ENCODE assay signal across 8 cellular contexts in genomic region chr22:39152024-39152510, GRCh38. TPM values are rescaled to one million over a fixed set of nuclear protein-coding genes. Genes with fewer than 3 reads are reported as not detected.
DNase-seq lines count a peak whose midpoint lies in the region; ATAC-seq lines count a peak whose summit lies in the region.

No MANE protein-coding gene starts in this region.

- H3K27ac Mint-ChIP-seq in activated CD4-positive, alpha-beta memory T cell treated with anti-CD3 and anti-CD28 coated beads, Interleukin-2, amount 10 ng/mL, durations not matched to agents 7 days and 5 days: no peak overlapping the region
- peak overlapping the region; percentile 37 for H3K27ac Mint-ChIP-seq in stimulated activated naive B cell treated with anti-CD40 and anti-IgM and Interleukin-4, amounts not matched to agents 10 μg/mL and 1 μg/mL and 100 μg/mL, for 72 hours

- H3K4me1 Mint-ChIP-seq in activated CD4-positive, alpha-beta memory T cell treated with anti-CD3 and anti-CD28 coated beads, Interleukin-2, amount 10 ng/mL, durations not matched to agents 7 days and 5 days: peaks cover 46% of the 10 kb centered on the region
- H3K4me1 Mint-ChIP-seq in stimulated activated naive B cell treated with anti-CD40 and anti-IgM and Interleukin-4, amounts not matched to agents 10 μg/mL and 1 μg/mL and 100 μg/mL, for 72 hours: peaks cover 37 to 47% of the 10 kb centered on the region in 2 donors

- ATAC-seq in stimulated activated naive B cell treated with anti-CD40 and anti-IgM and Interleukin-4, amounts not matched to agents 10 μg/mL and 1 μg/mL and 100 μg/mL, for 72 hours (replicated peaks): no peak
- no peak for ATAC-seq in GM18867 (IDR thresholded peaks at IDR 0.05; ENCODE audit: unreplicated experiment)

- H3K27me3 ChIP-seq in HAP-1 (ENCODE audit: low read depth): peaks cover 18% of the 10 kb centered on the region

- peak overlapping the region; percentile 48 for H3K4me3 ChIP-seq in HAP-1
- H3K4me3 ChIP-seq in iPS-11a (ENCODE audit: low read depth, low read length): peak overlapping the region; percentile 39

- H3K36me3 Mint-ChIP-seq in activated CD4-positive, alpha-beta memory T cell treated with anti-CD3 and anti-CD28 coated beads, Interleukin-2, amount 10 ng/mL, durations not matched to agents 7 days and 5 days (ENCODE audit: low read depth): peaks cover 8% of the 10 kb centered on the region
- peaks cover 1 to 8% of the 10 kb centered on the region in 2 donors for H3K36me3 Mint-ChIP-seq in stimulated activated naive B cell treated with anti-CD40 and anti-IgM and Interleukin-4, amounts not matched to agents 10 μg/mL and 1 μg/mL and 100 μg/mL, for 72 hours

- POLR2A ChIA-PET in activated CD4-positive, alpha-beta memory T cell treated with anti-CD3 and anti-CD28 coated beads, Interleukin-2, amount 10 ng/mL, durations not matched to agents 7 days and 5 days (lab: Charles Lee): interaction anchor here (1.0 to 6.3 kb wide), 5 partner anchors 8 to 368 kb away, joined by 3 to 61 read pairs (median 3); partner anchors contain the start of genes ATF4, RPL3 and TAB1

- no peak for DNase-seq in HAP-1 (ENCODE audit: low spot score in 2 of 2)
- no peak for DNase-seq in activated CD4-positive, alpha-beta memory T cell treated with anti-CD3 and anti-CD28 coated beads, Interleukin-2, amount 10 ng/mL, durations not matched to agents 7 days and 5 days
- DNase-seq in stimulated activated naive B cell treated with anti-CD40 and anti-IgM and Interleukin-4, amounts not matched to agents 10 μg/mL and 1 μg/mL and 100 μg/mL, for 72 hours: no peak
- DNase-seq in DMS79 treated with DMSO at 0.1 percent for 48 hours (lab: John Stamatoyannopoulos, UW): no peak
- no peak for DNase-seq in NCI-H1694 (lab: John Stamatoyannopoulos, UW)
- DNase-seq in GOT3 (lab: John Stamatoyannopoulos, UW): no peak

- H3K36me3 ChIP-seq in HAP-1 (replicated peaks): no peaks in the 10 kb centered on the region

- H3K4me1 ChIP-seq in HAP-1: peaks cover 8% of the 10 kb centered on the region; the same call in 1 of the 2 replicates

- peak overlapping the region; percentile 46 for H3K4me3 Mint-ChIP-seq in activated CD4-positive, alpha-beta memory T cell treated with anti-CD3 and anti-CD28 coated beads, Interleukin-2, amount 10 ng/mL, durations not matched to agents 7 days and 5 days
- peak overlapping the region; percentile 77 to 95 for H3K4me3 Mint-ChIP-seq in stimulated activated naive B cell treated with anti-CD40 and anti-IgM and Interleukin-4, amounts not matched to agents 10 μg/mL and 1 μg/mL and 100 μg/mL, for 72 hours

- no peaks in the 10 kb centered on the region for H3K9me3 Mint-ChIP-seq in activated CD4-positive, alpha-beta memory T cell treated with anti-CD3 and anti-CD28 coated beads, Interleukin-2, amount 10 ng/mL, durations not matched to agents 7 days and 5 days
- H3K9me3 Mint-ChIP-seq in stimulated activated naive B cell treated with anti-CD40 and anti-IgM and Interleukin-4, amounts not matched to agents 10 μg/mL and 1 μg/mL and 100 μg/mL, for 72 hours: no peaks in the 10 kb centered on the region

- peaks cover 26% of the 10 kb centered on the region for H3K27me3 Mint-ChIP-seq in activated CD4-positive, alpha-beta memory T cell treated with anti-CD3 and anti-CD28 coated beads, Interleukin-2, amount 10 ng/mL, durations not matched to agents 7 days and 5 days
- H3K27me3 Mint-ChIP-seq in stimulated activated naive B cell treated with anti-CD40 and anti-IgM and Interleukin-4, amounts not matched to agents 10 μg/mL and 1 μg/mL and 100 μg/mL, for 72 hours: peaks cover 18 to 24% of the 10 kb centered on the region in 2 donors

- in situ Hi-C loops in HAP-1 (cut with MboI; ENCODE audit: low sequenced_read_pairs): loop anchor here (25.0 kb wide), 1 partner anchor 885 kb away; no protein-coding TSS in a partner anchor

- no peaks in the 10 kb centered on the region for H3K9me3 ChIP-seq in HAP-1

- CTCF ChIA-PET in activated CD4-positive, alpha-beta memory T cell treated with anti-CD3 and anti-CD28 coated beads, Interleukin-2, amount 10 ng/mL, durations not matched to agents 7 days and 5 days (lab: Charles Lee): interaction anchor here (1.1 to 2.5 kb wide), 4 partner anchors 19 to 383 kb away, joined by 3 to 11 read pairs (median 5); no protein-coding TSS in a partner anchor

RNA-seq across cellular contexts. Expression of gene CBX7, which starts 0.4 kb away (rescaled TPM):
- 10 to 100 TPM; 24.9 to 25.0 TPM for total RNA-seq in activated CD4-positive, alpha-beta memory T cell treated with anti-CD3 and anti-CD28 coated beads, Interleukin-2, amount 10 ng/mL, durations not matched to agents 7 days and 5 days

RNA-seq across cellular contexts. Expression of gene APOBEC3H, which starts 55.0 kb away (rescaled TPM):
- total RNA-seq in activated CD4-positive, alpha-beta memory T cell treated with anti-CD3 and anti-CD28 coated beads, Interleukin-2, amount 10 ng/mL, durations not matched to agents 7 days and 5 days: 100 to 1,000 TPM; 126 to 128 TPM
